Comparison of ENCODE assay signal across 17 cellular contexts in genomic region chr11:95768521-95768920, GRCh38. TPM values are rescaled to one million over a fixed set of nuclear protein-coding genes. Genes with fewer than 3 reads are reported as not detected.
A peak's percentile ranks its signal among the peaks of the same experiment; 100 is the strongest.
DNase-seq lines count a peak whose midpoint lies in the region; ATAC-seq and TF ChIP-seq lines count a peak whose summit lies in the region.
"Had no signal": no experiment of that assay in that cellular context is flagged by ENCODE, and none has a peak within 500 bp of the region (broad histone marks: within the 10 kb centered on the region; RNA-seq: fewer than 3 reads in every experiment).

No MANE protein-coding gene starts in this region.

- no peak overlapping the region for H3K4me2 ChIP-seq in mesendoderm (ENCODE audit: low read length)
- H3K4me2 ChIP-seq in PC-3 (ENCODE audit: low read length): no peak overlapping the region
- H3K4me2 ChIP-seq: KMS-11, PC-9 had no signal

- intact Hi-C loops in PC-3 (cut with micrococcal nuclease) (loop anchor here (5.0 to 10.0 kb wide), 2 partner anchors 659 to 794 kb away; partner anchors contain the start of genes CWC15 and KDM4D), mucosa of descending colon (cut with DNase I, micrococcal nuclease) (no loop called here), A673 (cut with micrococcal nuclease; ENCODE audit: unreplicated experiment) (loop anchor here (10.0 kb wide), 1 partner anchor 1144 kb away; no protein-coding TSS in a partner anchor)

- no peak overlapping the region for H2BK15ac ChIP-seq in mesendoderm (replicated peaks; ENCODE audit: low read depth)

- H3K9ac ChIP-seq in mesendoderm (ENCODE audit: low read length) (no peak overlapping the region), PC-3 (ENCODE audit: low read length) (no peak overlapping the region)
- H3K9ac ChIP-seq: KMS-11 had no signal

- no peak overlapping the region for H2BK120ac ChIP-seq in mesendoderm (ENCODE audit: low read depth, low read length)

- POLR2A ChIA-PET in PC-3 (lab: Charles Lee; ENCODE audit: unreplicated experiment): interaction anchor here (0.5 to 0.7 kb wide), 2 partner anchors 226 to 475 kb away, joined by 3 read pairs; no protein-coding TSS in a partner anchor
- POLR2A ChIA-PET in A673 (lab: Charles Lee; ENCODE audit: low non-redundant PET): no interaction called here

- H4K8ac ChIP-seq in mesendoderm (ENCODE audit: low read depth, low read length): no peak overlapping the region

- no peak overlapping the region for H3K4ac ChIP-seq in mesendoderm (ENCODE audit: low read depth, low read length)

- H3K4me3 ChIP-seq in AG10803 (ENCODE audit: low read length) (no peak overlapping the region), mesendoderm (ENCODE audit: low read length) (no peak overlapping the region), PC-3 (ENCODE audit: low read length) (no peak overlapping the region), mucosa of descending colon (no peak overlapping the region), A673 (ENCODE audit: low read depth, low read length, poor library complexity, severe bottlenecking) (no peak overlapping the region)
- H3K4me3 ChIP-seq: PC-9 had no signal

- H3K79me1 ChIP-seq in mesendoderm (ENCODE audit: low read length): no peaks in the 10 kb centered on the region

- H3K27ac ChIP-seq in mesendoderm (ENCODE audit: low read depth, low read length): no peak overlapping the region
- no peak overlapping the region for H3K27ac ChIP-seq in PC-3 (ENCODE audit: low read length)
- no peak overlapping the region for H3K27ac ChIP-seq in A673 (ENCODE audit: low read depth, low read length, poor library complexity, severe bottlenecking)
- H3K27ac ChIP-seq: C4-2B, KMS-11, PC-9, RWPE1 had no signal

- H3K56ac ChIP-seq in mesendoderm (ENCODE audit: low read length): no peak overlapping the region

- H3K18ac ChIP-seq in mesendoderm (ENCODE audit: low read length): no peak overlapping the region

- no peaks in the 10 kb centered on the region for H4K20me1 ChIP-seq in PC-3 (ENCODE audit: low read length)

- H3K36me3 ChIP-seq in mesendoderm (ENCODE audit: control insufficient read depth, insufficient read depth, low read length): no peaks in the 10 kb centered on the region
- peaks cover 16% of the 10 kb centered on the region; the same call in 1 of the 2 replicates for H3K36me3 ChIP-seq in PC-3 (ENCODE audit: low read depth, low read length)
- no peaks in the 10 kb centered on the region for H3K36me3 ChIP-seq in mucosa of descending colon (ENCODE audit: low read depth)
- peaks cover 21% of the 10 kb centered on the region for H3K36me3 ChIP-seq in A673 (ENCODE audit: insufficient read depth, low read length, poor library complexity, severe bottlenecking)

- no peak overlapping the region for H2AFZ ChIP-seq in PC-3 (ENCODE audit: low read length)
- H2AFZ ChIP-seq: PC-9 had no signal

- no peak overlapping the region for H2AK5ac ChIP-seq in mesendoderm (ENCODE audit: low read length)

- BruUV-seq in PC-3 (replicated peaks; lab: Mats Ljungman, UMichigan): no TSS peak
- no TSS peak for BruUV-seq in A673 (replicated peaks; lab: Mats Ljungman, UMichigan)

- H3K23ac ChIP-seq in mesendoderm (ENCODE audit: low read length): no peak overlapping the region

- H4K5ac ChIP-seq in mesendoderm (ENCODE audit: low read length): no peak overlapping the region

- no CpG with 5 or more reads among the region's 2 CpGs for WGBS in mesendoderm (ENCODE audit: extremely low coverage, insufficient coverage, low lambda C conversion rate)

- DNase-seq in AG10803 (ENCODE audit: low read depth) (peak; percentile 20), EH (ENCODE audit: low read depth) (peak; percentile 29), SK-MEL-5 (ENCODE audit: low read depth, low spot score) (peak; percentile 16), mesendoderm (peak; percentile 55), PC-3 (no peak), mucosa of descending colon (no peak), A673 (ENCODE audit: low spot score) (no peak)
- DNase-seq: DMS79, MV-4-11, NCI-H1694 treated with DMSO at 0.1 percent for 48 hours, NCI-H345, NCI-H524 treated with DMSO at 0.1 percent for 48 hours, PC-9 had no signal

- no peaks in the 10 kb centered on the region for H3K9me3 ChIP-seq in PC-3 (ENCODE audit: low read length)
- H3K9me3 ChIP-seq in mucosa of descending colon: no peaks in the 10 kb centered on the region
- H3K9me3 ChIP-seq in A673 (ENCODE audit: low read depth, low read length, poor library complexity, severe bottlenecking): no peaks in the 10 kb centered on the region

- CTCF ChIA-PET in PC-3 (lab: Charles Lee) (no interaction called here), A673 (lab: Charles Lee) (no interaction called here)

- H3K9me2 ChIP-seq in PC-3 (replicated peaks; ENCODE audit: low read length): no peaks in the 10 kb centered on the region

- no peak for ATAC-seq in PC-3
- ATAC-seq in mucosa of descending colon: no peak
- ATAC-seq: HepG2 had no signal

- no peaks in the 10 kb centered on the region for H3K4me1 ChIP-seq in mesendoderm (ENCODE audit: control insufficient read depth, low read depth, low read length)
- no peaks in the 10 kb centered on the region for H3K4me1 ChIP-seq in PC-3 (ENCODE audit: insufficient read depth, low read length)
- no peaks in the 10 kb centered on the region for H3K4me1 ChIP-seq in mucosa of descending colon (ENCODE audit: low read depth)
- H3K4me1 ChIP-seq in A673 (ENCODE audit: insufficient read depth, low read length, poor library complexity, severe bottlenecking): no peaks in the 10 kb centered on the region

- TF ChIP-seq CTCF in AG10803 (conservative IDR thresholded peaks at IDR 0.05; ENCODE audit: low read length) (no peak), PC-3 (conservative IDR thresholded peaks at IDR 0.05; ENCODE audit: low read depth, low read length) (no peak), mucosa of descending colon (IDR thresholded peaks at IDR 0.05) (no peak), A673 (conservative IDR thresholded peaks at IDR 0.05; ENCODE audit: low read depth, low read length) (no peak)

- H3K79me2 ChIP-seq in mesendoderm (ENCODE audit: control insufficient read depth, insufficient read depth, low read length): no peaks in the 10 kb centered on the region
- no peaks in the 10 kb centered on the region for H3K79me2 ChIP-seq in PC-3 (ENCODE audit: low read length)

- no peaks in the 10 kb centered on the region for H3F3A ChIP-seq in PC-3 (ENCODE audit: low read length, unreplicated experiment)

- in situ Hi-C loops in SK-MEL-5 (cut with HindIII; ENCODE audit: low pct_unique_long_range_greater_than_20kb, low sequenced_read_pairs): no loop called here

- H2BK5ac ChIP-seq in mesendoderm (ENCODE audit: low read length): no peak overlapping the region

- H3K27me3 ChIP-seq in mesendoderm (ENCODE audit: insufficient read depth, low read length, poor library complexity) (no peaks in the 10 kb centered on the region), PC-3 (ENCODE audit: low read length) (no peaks in the 10 kb centered on the region), A673 (replicated peaks; ENCODE audit: insufficient read depth, low read depth, low read length, poor library complexity) (no peaks in the 10 kb centered on the region)

RNA-seq across cellular contexts. Expression of gene FAM76B, which starts 21.1 kb away (rescaled TPM):
- total RNA-seq in SK-MEL-5 (2014; rRNA removed; shearing (Covaris generic)): 16.2 and 19.2 TPM in 2 replicates
- polyA plus RNA-seq in SK-MEL-5 (2015; cell fraction: cytosol; rRNA removed): 8.8 and 15.5 TPM in 2 replicates
- 156 and 216 TPM in 2 replicates for polyA plus RNA-seq in SK-MEL-5 (2015; cell fraction: nucleus; rRNA removed)
- 27.2 TPM for polyA plus RNA-seq in mesendoderm (2013, experiment 1 of 2)
- polyA plus RNA-seq in mesendoderm (2013, experiment 2 of 2): 24.3 TPM
- 13.3 and 14.9 TPM in 2 replicates for total RNA-seq in PC-3 (2014; rRNA removed)
- 10 to 100 TPM; 23.0 to 26.7 (median 24.5) TPM for total RNA-seq in mucosa of descending colon
- 32.6 and 34.2 TPM in 2 replicates for total RNA-seq in A673 (2021)

RNA-seq across cellular contexts. Expression of gene CEP57, which starts 21.8 kb away (rescaled TPM):
- total RNA-seq in SK-MEL-5 (2014; rRNA removed; shearing (Covaris generic)): 36.0 and 36.9 TPM in 2 replicates
- 15.6 and 16.1 TPM in 2 replicates for polyA plus RNA-seq in SK-MEL-5 (2015; cell fraction: cytosol; rRNA removed)
- polyA plus RNA-seq in SK-MEL-5 (2015; cell fraction: nucleus; rRNA removed): 43.4 and 47.2 TPM in 2 replicates
- polyA plus RNA-seq in mesendoderm (2013, experiment 1 of 2): 43.5 TPM
- 43.5 TPM for polyA plus RNA-seq in mesendoderm (2013, experiment 2 of 2)
- total RNA-seq in PC-3 (2014; rRNA removed) (36.7 and 38.1 TPM in 2 replicates), mucosa of descending colon (10 to 100 TPM; 29.7 to 35.1 (median 29.9) TPM), A673 (2021) (72.3 and 79.8 TPM in 2 replicates)

Comparison
In these comparisons a context has a peak if more than half of its experiments do, and no peak if none do; other contexts are left out.
1. DNase-seq: peak in AG10803 (single experiment), EH (single experiment), SK-MEL-5 (single experiment) and mesendoderm (single experiment); none in PC-3 (single experiment), mucosa of descending colon (0 of 3) and A673 (single experiment).
2. intact Hi-C loops: an anchor here in PC-3 (5.0 to 10.0 kb wide) and A673 (10.0 kb wide); none called in mucosa of descending colon.